9 cellular contexts compared by ENCODE assay signal in genomic region chr1:209585672-209586071, GRCh38. TPM values are rescaled to one million over a fixed set of nuclear protein-coding genes. Genes with fewer than 3 reads are reported as not detected.
DNase-seq lines count a peak whose midpoint lies in the region; ATAC-seq and TF ChIP-seq lines count a peak whose summit lies in the region.
"Had no signal": no experiment of that assay in that cellular context is flagged by ENCODE, and none has a peak within 500 bp of the region (broad histone marks: within the 10 kb centered on the region; RNA-seq: fewer than 3 reads in every experiment).

No MANE protein-coding gene starts in this region.

- no peak for TF ChIP-seq POLR2A in GM18505 (IDR thresholded peaks at IDR 0.05; ENCODE audit: borderline replicate concordance, extremely low read depth, insufficient read depth, insufficient read length)

- DNase-seq in AG04450 (ENCODE audit: low read depth, low spot score) (no peak), NCI-H1092 (lab: John Stamatoyannopoulos, UW) (peak; percentile 67), astrocyte of the hippocampus (ENCODE audit: low read depth, low spot score) (peak; percentile 78), activated T-cell treated with anti-CD3 and anti-CD28 coated beads for 4 hours (no peak)

- H3K4me1 ChIP-seq in iPS-20b (ENCODE audit: insufficient read depth, low read length) (peaks cover 18% of the 10 kb centered on the region), stomach smooth muscle (ENCODE audit: control insufficient read depth, insufficient read depth, low read length) (peaks cover 13% of the 10 kb centered on the region)

- H3K4me3 ChIP-seq in AG04450 (ENCODE audit: low read depth, low read length) (peak overlapping the region; percentile 42), iPS-20b (ENCODE audit: low read length) (peak overlapping the region; percentile 59), stomach smooth muscle (ENCODE audit: low read length in 2 of 2) (peak overlapping the region; percentile 17 to 49)
- H3K4me3 ChIP-seq: skin epidermis had no signal

- no peak overlapping the region; the same call in 1 of the 2 replicates for H3K9ac ChIP-seq in iPS-20b (ENCODE audit: low read depth, low read length)
- H3K9ac ChIP-seq in stomach smooth muscle (ENCODE audit: low read length in 2 of 2) = no peak overlapping the region

- H3K27me3 ChIP-seq in AG04450 (ENCODE audit: control insufficient read depth, insufficient read depth, low read length) (peaks cover 2% of the 10 kb centered on the region), iPS-20b (ENCODE audit: insufficient read depth, low read length) (peaks cover 34% of the 10 kb centered on the region), stomach smooth muscle (ENCODE audit: control insufficient read depth in 1 of 2, insufficient read depth in 2 of 2, low read length in 2 of 2) (peaks cover 28 to 39% of the 10 kb centered on the region in 2 donors)

- CTCF ChIA-PET in AG04450 (lab: Charles Lee) = interaction anchor here (0.6 to 14.9 kb wide), 8 partner anchors 10 to 163 kb away, joined by 3 to 159 read pairs (median 12); no protein-coding TSS in a partner anchor

- no peak for TF ChIP-seq CTCF in AG04450 (IDR thresholded peaks at IDR 0.05; ENCODE audit: low read depth, low read length)

- no peak overlapping the region for H3K27ac ChIP-seq in AG04450 (ENCODE audit: low read depth, low read length)
- H3K27ac ChIP-seq in iPS-20b (ENCODE audit: low read length) = no peak overlapping the region
- no peak overlapping the region for H3K27ac ChIP-seq in stomach smooth muscle (ENCODE audit: low read length)
- H3K27ac ChIP-seq: skin epidermis had no signal

- H3K36me3 ChIP-seq in iPS-20b (ENCODE audit: insufficient read depth, low read depth, low read length) = no peaks in the 10 kb centered on the region
- no peaks in the 10 kb centered on the region for H3K36me3 ChIP-seq in stomach smooth muscle (ENCODE audit: control insufficient read depth in 2 of 2, insufficient read depth in 2 of 2, low read length in 2 of 2)

- POLR2A ChIA-PET in AG04450 (lab: Yijun Ruan, JAX) = no interaction called here

- ATAC-seq in GM18505 (IDR thresholded peaks at IDR 0.05; ENCODE audit: unreplicated experiment) (no peak), HG02981 (IDR thresholded peaks at IDR 0.05; ENCODE audit: unreplicated experiment) (no peak)

- no peaks in the 10 kb centered on the region; the same call in 1 of the 2 replicates for H3K9me3 ChIP-seq in AG04450 (ENCODE audit: control insufficient read depth, insufficient read depth, low read length)
- no peaks in the 10 kb centered on the region; the same call in 1 of the 2 replicates for H3K9me3 ChIP-seq in iPS-20b (ENCODE audit: insufficient read depth, low read depth, low read length)
- no peaks in the 10 kb centered on the region for H3K9me3 ChIP-seq in stomach smooth muscle (ENCODE audit: control insufficient read depth in 2 of 2, low read length in 2 of 2)

RNA-seq across cellular contexts. Expression of gene CAMK1G, which starts 2.2 kb away (rescaled TPM):
- 2.0 and 2.1 TPM in 2 replicates for polyA plus RNA-seq in AG04450 (2011; rRNA removed)
- polyA minus RNA-seq in AG04450 (2011; rRNA and poly(A)+ RNA removed) = 2.0 and 2.4 TPM in 2 replicates

Comparison
In these comparisons a context has a peak if more than half of its experiments do, and no peak if none do; other contexts are left out.
1. DNase-seq: peak in NCI-H1092 (single experiment) and astrocyte of the hippocampus (single experiment); none in AG04450 (single experiment) and activated T-cell treated with anti-CD3 and anti-CD28 coated beads for 4 hours (single experiment).
2. Peak in every context shown above with its lines, with median percentiles within 50 percentile points of each other: H3K4me3 ChIP-seq.